Comparison of ENCODE assay signal across 6 cellular contexts in the genomic region with DNA sequence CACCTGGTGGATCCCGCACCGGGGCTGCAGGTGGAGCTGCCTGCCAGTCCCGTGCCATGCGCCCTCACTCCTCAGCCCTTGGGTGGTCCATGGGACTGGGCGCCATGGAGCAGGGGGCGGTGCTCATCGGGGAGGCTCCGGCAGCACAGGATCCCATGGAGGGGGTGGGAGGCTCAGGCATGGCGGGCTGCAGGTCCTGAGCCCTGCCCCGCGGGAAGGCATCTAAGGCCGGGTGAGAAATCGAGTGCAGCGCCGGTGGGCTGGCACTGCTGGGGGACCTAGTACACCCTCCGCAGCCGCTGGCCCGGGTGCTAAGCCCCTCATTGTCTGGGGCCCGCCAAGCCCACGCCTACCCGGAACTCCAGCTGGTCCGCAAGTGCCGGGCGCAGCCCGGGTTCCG. TPM values are rescaled to one million over a fixed set of nuclear protein-coding genes. Genes with fewer than 3 reads are reported as not detected.
"Had no signal": no experiment of that assay in that cellular context is flagged by ENCODE, and none has a peak within 500 bp of the region (broad histone marks: within the 10 kb centered on the region; RNA-seq: fewer than 3 reads in every experiment).

No MANE protein-coding gene starts in this region.

RNA-seq across cellular contexts. Expression of a gene that starts 13.6 kb away (rescaled TPM):
- total RNA-seq: HepG2, HT-29, HT1080, IMR-90, K562 had no signal
- polyA plus RNA-seq: HepG2, IgD-negative memory B cell, IMR-90 had no signal

RNA-seq across cellular contexts. Expression of a gene that starts 35.3 kb away (rescaled TPM):
- total RNA-seq: HepG2, HT-29, HT1080, IMR-90, K562 had no signal
- polyA plus RNA-seq: HepG2, IgD-negative memory B cell, IMR-90, K562 had no signal

RNA-seq across cellular contexts. Expression of a gene that starts 59.4 kb away (rescaled TPM):
- total RNA-seq: HT1080, IMR-90, K562 had no signal
- polyA plus RNA-seq: HepG2, IgD-negative memory B cell had no signal
